In the genomic region with DNA sequence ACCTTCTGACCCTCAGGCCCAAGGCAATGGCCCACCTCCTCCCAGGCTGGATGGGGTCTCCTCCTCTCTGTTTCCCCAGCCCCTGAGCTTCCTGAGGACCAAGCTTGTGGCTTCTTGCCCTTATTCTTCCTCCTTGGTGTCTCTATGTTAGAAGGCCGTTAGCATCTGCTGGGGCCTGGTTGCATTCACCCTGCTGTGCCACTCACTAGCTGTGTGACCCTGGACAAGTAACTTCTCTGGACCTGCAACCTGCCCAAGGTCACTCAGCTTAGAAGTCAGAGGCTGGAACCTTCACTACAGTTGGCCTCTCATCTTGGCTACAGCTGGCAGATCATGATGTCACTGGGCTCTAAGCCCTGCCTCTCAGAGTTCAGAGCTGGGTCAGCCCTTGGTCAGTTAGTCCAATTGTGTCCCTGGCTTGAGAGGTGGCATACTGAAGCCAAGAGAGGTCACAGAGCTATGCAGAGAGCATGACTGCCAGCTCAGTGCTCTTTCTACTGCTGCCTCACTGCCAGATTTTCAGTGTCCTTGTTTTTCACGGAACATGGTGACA, we compare ENCODE assay signal across 9 cellular contexts. TPM values are rescaled to one million over a fixed set of nuclear protein-coding genes. Genes with fewer than 3 reads are reported as not detected.
DNase-seq lines count a peak whose midpoint lies in the region; ATAC-seq and TF ChIP-seq lines count a peak whose summit lies in the region.
"Had no signal": no experiment of that assay in that cellular context is flagged by ENCODE, and none has a peak within 500 bp of the region (broad histone marks: within the 10 kb centered on the region; RNA-seq: fewer than 3 reads in every experiment).

No MANE protein-coding gene starts in this region.

- H3K4me1 Mint-ChIP-seq in activated CD4-positive, alpha-beta T cell treated with anti-CD3 and anti-CD28 coated beads, Interleukin-2, amount 10 ng/mL, durations not matched to agents 7 days and 5 days, result peaks cover 64% of the 10 kb centered on the region

- TF ChIP-seq POLR2A in tibial nerve (IDR thresholded peaks at IDR 0.05), result peak in 1 of 2 donors; percentile 14

- H3K4me3 ChIP-seq in cardiac fibroblast (replicated peaks in 1 of 2; ENCODE audit: low read depth in 2 of 2, low read length in 2 of 2), result peak overlapping the region in 1 of 2 donors; percentile 64
- no peak overlapping the region for H3K4me3 ChIP-seq in tibial nerve

- H3K9me3 ChIP-seq in tibial nerve, result no peaks in the 10 kb centered on the region

- peaks cover 3% of the 10 kb centered on the region for H3K36me3 Mint-ChIP-seq in activated CD4-positive, alpha-beta T cell treated with anti-CD3 and anti-CD28 coated beads, Interleukin-2, amount 10 ng/mL, durations not matched to agents 7 days and 5 days (ENCODE audit: low read depth)

- no peak for TF ChIP-seq CTCF in cardiac fibroblast (IDR thresholded peaks at IDR 0.05; ENCODE audit: low read depth, low read length)
- TF ChIP-seq CTCF in tibial nerve (IDR thresholded peaks at IDR 0.05), result no peak

- H3K4me1 ChIP-seq in tibial nerve, result peaks cover 0 to 52% (median 29%) of the 10 kb centered on the region in 4 donors

- CTCF ChIA-PET in activated CD4-positive, alpha-beta T cell treated with anti-CD3 and anti-CD28 coated beads, Interleukin-2, amount 10 ng/mL, durations not matched to agents 7 days and 5 days (lab: Charles Lee), result interaction anchor here (1.1 to 2.6 kb wide), 3 partner anchors 14 to 64 kb away, joined by 3 to 11 read pairs (median 3); a partner anchor contains a TSS

- H3K27ac ChIP-seq in tibial nerve, result peak overlapping the region; percentile 76 to 97 (median 93)

- H3K27me3 ChIP-seq in tibial nerve, result no peaks in the 10 kb centered on the region

- H3K36me3 ChIP-seq in tibial nerve, result peaks cover 0 to 5% (median 0%) of the 10 kb centered on the region in 3 donors

- 35 to 48% methylated on average over 2 of the region's 2 CpGs for WGBS in tibial nerve, 2 donors

- POLR2A ChIA-PET in activated CD4-positive, alpha-beta T cell treated with anti-CD3 and anti-CD28 coated beads, Interleukin-2, amount 10 ng/mL, durations not matched to agents 7 days and 5 days (lab: Charles Lee), result no interaction called here

- no peak for ATAC-seq in GM21528 (IDR thresholded peaks at IDR 0.05; ENCODE audit: low FRiP score, unreplicated experiment)

- H3K9me3 Mint-ChIP-seq in activated CD4-positive, alpha-beta T cell treated with anti-CD3 and anti-CD28 coated beads, Interleukin-2, amount 10 ng/mL, durations not matched to agents 7 days and 5 days, result peaks cover 2% of the 10 kb centered on the region

- no peaks in the 10 kb centered on the region for H3K27me3 Mint-ChIP-seq in activated CD4-positive, alpha-beta T cell treated with anti-CD3 and anti-CD28 coated beads, Interleukin-2, amount 10 ng/mL, durations not matched to agents 7 days and 5 days

- TF ChIP-seq EP300 in tibial nerve (IDR thresholded peaks at IDR 0.05), result peak in 1 of 2 donors; percentile 86

- no peak for DNase-seq in activated CD4-positive, alpha-beta T cell treated with anti-CD3 and anti-CD28 coated beads, Interleukin-2, amount 10 ng/mL, durations not matched to agents 7 days and 5 days
- no peak for DNase-seq in activated CD4-positive, alpha-beta T cell treated with anti-CD3 and anti-CD28 coated beads for 1 hour
- DNase-seq in cardiac fibroblast (ENCODE audit: low read depth in 2 of 2), result peak; percentile 75 to 81
- DNase-seq in lung microvascular endothelial cell (ENCODE audit: low read depth in 2 of 2), result peak; percentile 36 to 67
- DNase-seq in tibial nerve (ENCODE audit: low spot score in 2 of 2), result peak in 1 of 2 donors; percentile 50
- no peak for DNase-seq in cerebellar nuclear complex (lab: John Stamatoyannopoulos, UW)
- DNase-seq in NCI-H345 (lab: John Stamatoyannopoulos, UW), result no peak

- H3K4me3 Mint-ChIP-seq in activated CD4-positive, alpha-beta T cell treated with anti-CD3 and anti-CD28 coated beads, Interleukin-2, amount 10 ng/mL, durations not matched to agents 7 days and 5 days, result no peak overlapping the region

- H3K27ac Mint-ChIP-seq in activated CD4-positive, alpha-beta T cell treated with anti-CD3 and anti-CD28 coated beads, Interleukin-2, amount 10 ng/mL, durations not matched to agents 7 days and 5 days, result peak overlapping the region; percentile 96

RNA-seq across cellular contexts. Expression of a gene that starts 3.0 kb away (rescaled TPM):
- total RNA-seq in activated CD4-positive, alpha-beta T cell treated with anti-CD3 and anti-CD28 coated beads, Interleukin-2, amount 10 ng/mL, durations not matched to agents 7 days and 5 days, result 100 to 1,000 TPM; 146 to 268 TPM
- total RNA-seq in lung microvascular endothelial cell, result 44.2 and 72.8 TPM in 2 replicates
- total RNA-seq in tibial nerve, result 100 to 1,000 TPM; 154 to 612 (median 354) TPM

RNA-seq across cellular contexts. Expression of a gene that starts 14.2 kb away (rescaled TPM):
- total RNA-seq in activated CD4-positive, alpha-beta T cell treated with anti-CD3 and anti-CD28 coated beads, Interleukin-2, amount 10 ng/mL, durations not matched to agents 7 days and 5 days, result 100 to 1,000 TPM; 100 to 154 TPM
- total RNA-seq in lung microvascular endothelial cell (30.2 and 176 TPM in 2 replicates), tibial nerve (1,000 to 10,000 TPM in 1 of 4 donors, 100 to 1,000 TPM in 3; 229 to 1,068 (median 290) TPM)

RNA-seq across cellular contexts. Expression of a gene that starts 21.1 kb away (rescaled TPM):
- total RNA-seq in activated CD4-positive, alpha-beta T cell treated with anti-CD3 and anti-CD28 coated beads, Interleukin-2, amount 10 ng/mL, durations not matched to agents 7 days and 5 days, result not detected
- total RNA-seq in lung microvascular endothelial cell (0.99 and 3.5 TPM in 2 replicates), tibial nerve (100 to 1,000 TPM in 1 of 4 donors, 10 to 100 TPM in 3; 38.5 to 103 (median 53.2) TPM)

RNA-seq across cellular contexts. Expression of a gene that starts 22.0 kb away (rescaled TPM):
- total RNA-seq in activated CD4-positive, alpha-beta T cell treated with anti-CD3 and anti-CD28 coated beads, Interleukin-2, amount 10 ng/mL, durations not matched to agents 7 days and 5 days, result 1 to 10 TPM; 3.0 to 3.8 TPM
- total RNA-seq in lung microvascular endothelial cell (not detected in 2 replicates), tibial nerve (100 to 1,000 TPM in 3 of 4 donors, 10 to 100 TPM in 1; 92.4 to 291 (median 156) TPM)
- total RNA-seq: bronchial epithelial cell had no signal

RNA-seq across cellular contexts. Expression of a gene that starts 27.1 kb away (rescaled TPM):
- total RNA-seq in activated CD4-positive, alpha-beta T cell treated with anti-CD3 and anti-CD28 coated beads, Interleukin-2, amount 10 ng/mL, durations not matched to agents 7 days and 5 days, result not detected
- total RNA-seq in lung microvascular endothelial cell (0.79 and 2.4 TPM in 2 replicates), tibial nerve (100 to 1,000 TPM in 1 of 4 donors, 10 to 100 TPM in 2, not detected in 1; 18.8 to 365 (median 93.3) TPM)
- total RNA-seq: bronchial epithelial cell had no signal

Comparison
In these comparisons a context has a peak if more than half of its experiments do, and no peak if none do; other contexts are left out.
1. DNase-seq: peak in cardiac fibroblast (2 of 2) and lung microvascular endothelial cell (2 of 2); none in activated CD4-positive, alpha-beta T cell treated with anti-CD3 and anti-CD28 coated beads, Interleukin-2, amount 10 ng/mL, durations not matched to agents 7 days and 5 days (single experiment), activated CD4-positive, alpha-beta T cell treated with anti-CD3 and anti-CD28 coated beads for 1 hour (single experiment), cerebellar nuclear complex (0 of 2) and NCI-H345 (single experiment).